ENCODE assay signal across 8 cellular contexts in the genomic region with DNA sequence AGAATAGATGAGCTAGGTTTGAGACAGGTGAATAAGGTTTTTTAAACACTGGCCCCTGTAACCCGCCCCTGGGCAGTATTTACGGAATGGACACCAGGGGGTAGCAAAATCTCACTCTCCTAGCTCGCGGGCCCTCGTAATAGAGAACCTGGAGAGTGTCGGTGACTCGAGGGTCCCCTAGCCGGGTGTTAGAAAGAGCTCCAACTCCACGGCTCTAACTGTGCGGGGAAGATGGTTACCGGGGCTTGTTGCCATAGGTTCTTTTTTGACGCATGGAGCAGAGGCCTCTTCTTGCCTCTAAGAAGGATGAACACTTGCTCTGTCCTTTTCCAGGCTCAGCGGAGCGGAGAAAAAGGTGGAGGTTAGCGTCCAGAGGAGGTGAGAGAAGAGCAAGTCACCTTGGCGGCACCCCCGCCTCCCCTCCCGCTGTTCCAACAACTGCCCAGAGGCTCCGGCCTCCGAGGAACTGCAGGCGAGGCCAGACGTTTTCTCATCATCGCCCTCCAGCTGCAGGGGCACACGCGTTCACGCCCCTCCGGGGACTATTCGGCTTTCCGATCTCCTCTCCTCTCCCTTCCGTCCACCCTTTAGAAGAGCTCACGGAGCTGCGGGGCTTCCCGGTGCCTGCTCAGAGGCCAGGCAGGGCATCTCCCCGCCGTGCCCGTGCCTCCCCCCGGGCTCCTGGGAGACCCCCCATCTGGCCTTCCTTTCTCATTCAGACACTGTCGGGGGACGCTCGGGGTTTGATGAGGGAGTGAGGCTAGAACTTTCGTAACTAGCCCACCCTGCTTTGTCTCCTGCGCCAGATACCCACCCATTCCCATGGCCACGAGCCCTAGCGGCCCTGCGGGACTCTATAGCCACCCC. TPM values are rescaled to one million over a fixed set of nuclear protein-coding genes. Genes with fewer than 3 reads are reported as not detected.
DNase-seq lines count a peak whose midpoint lies in the region; ATAC-seq and TF ChIP-seq lines count a peak whose summit lies in the region.

No MANE protein-coding gene starts in this region.

- peaks cover 34% of the 10 kb centered on the region for H3K4me1 Mint-ChIP-seq in GM23338
- peaks cover 33% of the 10 kb centered on the region for H3K4me1 Mint-ChIP-seq in activated CD4-positive, alpha-beta memory T cell treated with anti-CD3 and anti-CD28 coated beads for 36 hours (ENCODE audit: low read depth)

- H4K20me1 ChIP-seq in GM23338 (replicated peaks; ENCODE audit: insufficient read depth), result no peaks in the 10 kb centered on the region; the same call in 1 of the 2 replicates

- H3K4me3 ChIP-seq in GM23338 (peak overlapping the region; percentile 95), epithelial cell of proximal tubule (ENCODE audit: low read depth, low read length) (peak overlapping the region; percentile 14), subcutaneous abdominal adipose tissue (ENCODE audit: low read depth in 1 of 5, low read length in 5 of 5) (peak overlapping the region; percentile 69 to 88 (median 78))

- DNase-seq in AG09319 (ENCODE audit: extremely low read depth, low read depth) (no peak), GM23338 (ENCODE audit: low spot score) (peak; percentile 88), NCI-H510A treated with DMSO at 0.1 percent for 48 hours (lab: John Stamatoyannopoulos, UW) (peak; percentile 82), epithelial cell of proximal tubule (ENCODE audit: low read depth) (no peak), midbrain (lab: John Stamatoyannopoulos, UW) (peak; percentile 71)
- peak; percentile 62 for DNase-seq in activated CD4-positive, alpha-beta memory T cell treated with anti-CD3 and anti-CD28 coated beads for 36 hours
- DNase-seq in NK-92 treated with Interleukin-12 subunit alpha and Interleukin-12 subunit beta, amount 100 ng/mL, for 24 hours (lab: John Stamatoyannopoulos, UW), result no peak

- H3K27me3 ChIP-seq in GM23338 (ENCODE audit: insufficient read depth) (peaks cover 27% of the 10 kb centered on the region), subcutaneous abdominal adipose tissue (ENCODE audit: control insufficient read depth in 5 of 5, insufficient read depth in 4 of 5, low read length in 5 of 5) (no peaks in the 10 kb centered on the region)

- no peaks in the 10 kb centered on the region for H3K9me2 ChIP-seq in GM23338 (ENCODE audit: insufficient read depth)

- peak overlapping the region; percentile 80 for H3K4me3 Mint-ChIP-seq in GM23338
- H3K4me3 Mint-ChIP-seq in activated CD4-positive, alpha-beta memory T cell treated with anti-CD3 and anti-CD28 coated beads for 36 hours, result peak overlapping the region; percentile 36

- intact Hi-C loops in activated CD4-positive, alpha-beta memory T cell treated with anti-CD3 and anti-CD28 coated beads for 36 hours (cut with micrococcal nuclease), result loop anchor here (1.0 kb wide), 1 partner anchor 36 kb away; no protein-coding TSS in a partner anchor

- H3K9me3 Mint-ChIP-seq in GM23338, result no peaks in the 10 kb centered on the region; the same call in 2 of the 3 replicates
- H3K9me3 Mint-ChIP-seq in activated CD4-positive, alpha-beta memory T cell treated with anti-CD3 and anti-CD28 coated beads for 36 hours, result no peaks in the 10 kb centered on the region

- H3K4me2 ChIP-seq in GM23338, result peak overlapping the region; percentile 98

- H3K9ac ChIP-seq in subcutaneous abdominal adipose tissue (ENCODE audit: low read length in 5 of 5), result peak overlapping the region; percentile 56 to 92 (median 83)

- H3K27ac ChIP-seq in GM23338 (ENCODE audit: low read depth), result no peak overlapping the region
- peak overlapping the region; percentile 98 for H3K27ac ChIP-seq in subcutaneous abdominal adipose tissue (ENCODE audit: low read depth, low read length)

- CTCF ChIA-PET in activated CD4-positive, alpha-beta memory T cell treated with anti-CD3 and anti-CD28 coated beads for 36 hours (lab: Charles Lee), result interaction anchor here (0.6 to 4.6 kb wide), 19 partner anchors 11 to 162 kb away, joined by 3 to 86 read pairs (median 6); a partner anchor contains a TSS

- H3K36me3 ChIP-seq in GM23338 (ENCODE audit: insufficient read depth), result peaks cover 4% of the 10 kb centered on the region; the same call in 1 of the 2 replicates
- H3K36me3 ChIP-seq in subcutaneous abdominal adipose tissue (ENCODE audit: control insufficient read depth in 5 of 5, insufficient read depth in 5 of 5, low read length in 5 of 5), result peaks cover 0 to 15% (median 10%) of the 10 kb centered on the region in 5 donors

- peak; percentile 74 for TF ChIP-seq CTCF in AG09319 (IDR thresholded peaks at IDR 0.05; ENCODE audit: low read depth, low read length)
- TF ChIP-seq CTCF in GM23338 (conservative IDR thresholded peaks at IDR 0.05; ENCODE audit: low read depth in 2 of 2), result peak; percentile 66 to 77
- peak; percentile 71 for TF ChIP-seq CTCF in epithelial cell of proximal tubule (conservative IDR thresholded peaks at IDR 0.05; ENCODE audit: low read depth, low read length)

- H3K27ac Mint-ChIP-seq in GM23338, result no peak overlapping the region
- H3K27ac Mint-ChIP-seq in activated CD4-positive, alpha-beta memory T cell treated with anti-CD3 and anti-CD28 coated beads for 36 hours, result no peak overlapping the region

- peaks cover 23% of the 10 kb centered on the region for H3K27me3 Mint-ChIP-seq in GM23338 (ENCODE audit: insufficient read depth, low read depth, poor library complexity)
- peaks cover 56% of the 10 kb centered on the region for H3K27me3 Mint-ChIP-seq in activated CD4-positive, alpha-beta memory T cell treated with anti-CD3 and anti-CD28 coated beads for 36 hours

- peaks cover 17% of the 10 kb centered on the region for H3F3A ChIP-seq in GM23338 (replicated peaks; ENCODE audit: low read depth)

- no peaks in the 10 kb centered on the region for H3K9me3 ChIP-seq in subcutaneous abdominal adipose tissue (ENCODE audit: control insufficient read depth in 5 of 5, low read length in 5 of 5)

- H3K4me1 ChIP-seq in GM23338 (ENCODE audit: insufficient read depth), result peaks cover 13% of the 10 kb centered on the region
- peaks cover 16 to 55% (median 52%) of the 10 kb centered on the region in 5 donors for H3K4me1 ChIP-seq in subcutaneous abdominal adipose tissue (ENCODE audit: control insufficient read depth in 5 of 5, insufficient read depth in 5 of 5, low read length in 5 of 5)

- peak overlapping the region; percentile 96 for H2AFZ ChIP-seq in GM23338

- ATAC-seq in GM23338, result peak; percentile 9

- H3K36me3 Mint-ChIP-seq in GM23338 (ENCODE audit: low read depth), result peaks cover 19% of the 10 kb centered on the region
- H3K36me3 Mint-ChIP-seq in activated CD4-positive, alpha-beta memory T cell treated with anti-CD3 and anti-CD28 coated beads for 36 hours, result no peaks in the 10 kb centered on the region

- POLR2A ChIA-PET in activated CD4-positive, alpha-beta memory T cell treated with anti-CD3 and anti-CD28 coated beads for 36 hours (lab: Charles Lee), result interaction anchor here (2.6 kb wide), 1 partner anchor 35 kb away, joined by 10 read pairs; no protein-coding TSS in a partner anchor

- peaks cover 6% of the 10 kb centered on the region for H3K79me2 ChIP-seq in GM23338 (replicated peaks; ENCODE audit: insufficient read depth)

TF ChIP-seq in GM23338, 12 proteins besides CTCF, POLR2A, EP300 and RAD21:
- TF ChIP-seq ZNF114 (CRISPR knock-in tag; IDR thresholded peaks at IDR 0.05) (no peak), EZH2phosphoT487 (IDR thresholded peaks at IDR 0.05; ENCODE audit: unreplicated experiment) (no peak), EZH2 (IDR thresholded peaks at IDR 0.05; ENCODE audit: low read depth, unreplicated experiment) (peak; percentile 9)

RNA-seq across cellular contexts. Expression of a gene that starts 1.4 kb away (rescaled TPM):
- total RNA-seq in GM23338 (2014; rRNA removed; shearing (Covaris generic)), result 38.6 and 44.6 TPM in 2 replicates
- polyA plus RNA-seq in GM23338 (2016; fragmentation: Nextera tagmentation; extraction: Ambion mirVana), result 17.7 and 21.5 TPM in 2 replicates
- under 1 TPM; 0.33 to 0.44 TPM for total RNA-seq in activated CD4-positive, alpha-beta memory T cell treated with anti-CD3 and anti-CD28 coated beads for 36 hours
- 24.2 and 42.7 TPM in 2 replicates for total RNA-seq in epithelial cell of proximal tubule

RNA-seq across cellular contexts. Expression of a gene that starts 11.1 kb away (rescaled TPM):
- not detected in 2 replicates for total RNA-seq in GM23338 (2014; rRNA removed; shearing (Covaris generic))
- polyA plus RNA-seq in GM23338 (2016; fragmentation: Nextera tagmentation; extraction: Ambion mirVana), result not detected in 2 replicates
- not detected for total RNA-seq in activated CD4-positive, alpha-beta memory T cell treated with anti-CD3 and anti-CD28 coated beads for 36 hours
- total RNA-seq in epithelial cell of proximal tubule, result not detected in 2 replicates

RNA-seq across cellular contexts. Expression of a gene that starts 26.6 kb away (rescaled TPM):
- total RNA-seq in GM23338 (2014; rRNA removed; shearing (Covaris generic)), result not detected in 2 replicates
- not detected in 2 replicates for polyA plus RNA-seq in GM23338 (2016; fragmentation: Nextera tagmentation; extraction: Ambion mirVana)
- not detected for total RNA-seq in activated CD4-positive, alpha-beta memory T cell treated with anti-CD3 and anti-CD28 coated beads for 36 hours
- 0.86 TPM in 1 of 2 replicates, not detected in the other for total RNA-seq in epithelial cell of proximal tubule

RNA-seq across cellular contexts. Expression of a gene that starts 29.7 kb away (rescaled TPM):
- 148 and 153 TPM in 2 replicates for total RNA-seq in GM23338 (2014; rRNA removed; shearing (Covaris generic))
- 35.5 and 37.7 TPM in 2 replicates for polyA plus RNA-seq in GM23338 (2016; fragmentation: Nextera tagmentation; extraction: Ambion mirVana)
- 10 to 100 TPM in 1 of 2 experiments, 1 to 10 TPM in 1; 9.9 to 10.7 TPM for total RNA-seq in activated CD4-positive, alpha-beta memory T cell treated with anti-CD3 and anti-CD28 coated beads for 36 hours
- total RNA-seq in epithelial cell of proximal tubule, result 11.2 and 18.6 TPM in 2 replicates

RNA-seq across cellular contexts. Expression of a gene that starts 32.1 kb away (rescaled TPM):
- total RNA-seq in GM23338 (2014; rRNA removed; shearing (Covaris generic)), result 0.59 TPM in 1 of 2 replicates, not detected in the other
- 0.95 and 2.7 TPM in 2 replicates for polyA plus RNA-seq in GM23338 (2016; fragmentation: Nextera tagmentation; extraction: Ambion mirVana)
- total RNA-seq in activated CD4-positive, alpha-beta memory T cell treated with anti-CD3 and anti-CD28 coated beads for 36 hours, result not detected
- 0.43 TPM in 1 of 2 replicates, not detected in the other for total RNA-seq in epithelial cell of proximal tubule

Comparison
In these comparisons a context has a peak if more than half of its experiments do, and no peak if none do; other contexts are left out.
1. DNase-seq: peak in GM23338 (single experiment), NCI-H510A treated with DMSO at 0.1 percent for 48 hours (single experiment), activated CD4-positive, alpha-beta memory T cell treated with anti-CD3 and anti-CD28 coated beads for 36 hours (single experiment) and midbrain (single experiment); none in AG09319 (single experiment), epithelial cell of proximal tubule (single experiment) and NK-92 treated with Interleukin-12 subunit alpha and Interleukin-12 subunit beta, amount 100 ng/mL, for 24 hours (single experiment).
2. H3K4me3 ChIP-seq: peak in every context shown above with its lines; median percentile 95 in GM23338; 78 in subcutaneous abdominal adipose tissue; 14 in epithelial cell of proximal tubule.
3. RNA of a gene that starts 1.4 kb away (total RNA-seq): 38.6 to 44.6 TPM in GM23338 and 24.2 to 42.7 TPM in epithelial cell of proximal tubule; 0.33 to 0.44 TPM in activated CD4-positive, alpha-beta memory T cell treated with anti-CD3 and anti-CD28 coated beads for 36 hours; every median in the first group is over 10 times any median in the second.
4. Peak in every context shown above with its lines, with median percentiles within 50 percentile points of each other: CTCF ChIP-seq.